Comparison of ENCODE assay signal across 24 cellular contexts in the genomic region with DNA sequence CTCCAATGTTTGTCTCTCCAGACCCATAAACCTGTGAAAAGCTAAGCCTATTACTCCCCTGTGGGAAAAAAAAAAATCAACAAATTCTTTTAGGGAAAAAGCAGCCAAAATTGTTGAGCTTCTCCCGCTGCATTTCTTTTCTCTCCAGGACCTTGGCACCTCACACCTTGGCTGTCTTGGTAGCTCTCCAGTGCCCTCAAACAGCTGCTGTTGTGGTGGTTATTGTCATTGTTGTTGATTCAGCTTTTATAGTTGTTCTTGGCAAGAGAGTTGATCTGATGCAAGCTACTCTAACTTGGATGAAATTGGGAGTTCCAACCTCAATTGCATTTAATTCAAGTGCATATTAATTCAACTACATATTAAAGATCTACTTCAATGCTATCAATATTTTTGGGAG.
DNase-seq lines count a peak whose midpoint lies in the region; ATAC-seq and TF ChIP-seq lines count a peak whose summit lies in the region.
"Had no signal": no experiment of that assay in that cellular context is flagged by ENCODE, and none has a peak within 500 bp of the region (broad histone marks: within the 10 kb centered on the region; RNA-seq: fewer than 3 reads in every experiment).

No MANE protein-coding gene starts in this region.

- CTCF ChIA-PET in mammary epithelial cell (lab: Charles Lee; ENCODE audit: low non-redundant PET): no interaction called here
- CTCF ChIA-PET in MCF 10A (lab: Yijun Ruan, JAX): interaction anchor here (0.8 to 0.9 kb wide), 2 partner anchors 25 to 540 kb away, joined by 3 read pairs; no protein-coding TSS in a partner anchor

- POLR2A ChIA-PET in MCF 10A (lab: Yijun Ruan, JAX): no interaction called here

- H3K4me1 ChIP-seq in mammary epithelial cell (ENCODE audit: insufficient read depth, low read length) (no peaks in the 10 kb centered on the region), prostate gland (replicated peaks) (no peaks in the 10 kb centered on the region), upper lobe of right lung (no peaks in the 10 kb centered on the region)
- H3K4me1 ChIP-seq: BE2C; BLaER1 treated with 17β-estradiol and CSF1 and Interleukin-3, amounts not matched to agents 10 nM and 100 nM; HAP-1 had no signal

- H3K27me3 ChIP-seq in mammary epithelial cell (ENCODE audit: insufficient read depth, low read length) (no peaks in the 10 kb centered on the region), prostate gland (replicated peaks; ENCODE audit: insufficient read depth) (no peaks in the 10 kb centered on the region), upper lobe of right lung (no peaks in the 10 kb centered on the region)
- H3K27me3 ChIP-seq: BE2C; BLaER1 treated with 17β-estradiol and CSF1 and Interleukin-3, amounts not matched to agents 10 nM and 100 nM had no signal

- no peaks in the 10 kb centered on the region for H4K20me1 ChIP-seq in mammary epithelial cell (ENCODE audit: insufficient read depth, low read length)
- H4K20me1 ChIP-seq: BLaER1 treated with 17β-estradiol and CSF1 and Interleukin-3, amounts not matched to agents 10 nM and 100 nM had no signal

- no peaks in the 10 kb centered on the region for H3K4me1 Mint-ChIP-seq in MCF 10A (ENCODE audit: insufficient read depth, unreplicated experiment)
- H3K4me1 Mint-ChIP-seq: CD14-positive monocyte; CD8-positive, alpha-beta memory T cell; GM23338 had no signal

- no peak overlapping the region for H3K4me2 ChIP-seq in mammary epithelial cell (ENCODE audit: insufficient read depth, low read depth, low read length)
- H3K4me2 ChIP-seq: BLaER1 treated with 17β-estradiol and CSF1 and Interleukin-3, amounts not matched to agents 10 nM and 100 nM; GM23338 had no signal

- no peaks in the 10 kb centered on the region for H3K36me3 ChIP-seq in mammary epithelial cell (ENCODE audit: insufficient read depth, low read length)
- no peaks in the 10 kb centered on the region for H3K36me3 ChIP-seq in prostate gland
- no peaks in the 10 kb centered on the region for H3K36me3 ChIP-seq in upper lobe of right lung
- H3K36me3 ChIP-seq: BE2C; BLaER1 treated with 17β-estradiol and CSF1 and Interleukin-3, amounts not matched to agents 10 nM and 100 nM; HAP-1 had no signal

- in situ Hi-C loops in mammary epithelial cell (cut with MboI; ENCODE audit: low sequenced_read_pairs in 2 of 2): no loop called here

- 15% methylated on average over 1 of the region's 1 CpG for WGBS in mammary epithelial cell (ENCODE audit: low coverage, missing lambda C conversion rate)
- WGBS in prostate gland: 34% methylated on average over 1 of the region's 1 CpG

- dilution Hi-C loops in mammary epithelial cell (cut with HindIII; ENCODE audit: low sequenced_read_pairs): no loop called here

- DNase-seq in mammary epithelial cell (peak; percentile 9), MCF 10A (ENCODE audit: unreplicated experiment) (no peak), NCI-H2029 (lab: John Stamatoyannopoulos, UW) (peak; percentile 4), prostate gland (ENCODE audit: low spot score) (peak; percentile 71), upper lobe of right lung (no peak), activated T-cell treated with anti-CD3 and anti-CD28 coated beads for 4 hours (no peak)
- DNase-seq: ACHN; AML-193; BE2C; CD4-positive, alpha-beta T cell; CD8-positive, alpha-beta memory T cell; DMS 273 treated with DMSO at 0.1 percent for 48 hours; DMS79; EL; GDM1; HFFc6 had no signal

- no peak overlapping the region for H2AFZ ChIP-seq in mammary epithelial cell (ENCODE audit: low read depth, low read length)
- H2AFZ ChIP-seq: GM23338 had no signal

- H3K9me3 ChIP-seq in mammary epithelial cell (replicated peaks; ENCODE audit: insufficient read depth, low read length) (peaks cover 8% of the 10 kb centered on the region), prostate gland (no peaks in the 10 kb centered on the region), upper lobe of right lung (no peaks in the 10 kb centered on the region)
- H3K9me3 ChIP-seq: BE2C; BLaER1 treated with 17β-estradiol and CSF1 and Interleukin-3, amounts not matched to agents 10 nM and 100 nM; HAP-1 had no signal

- no peak overlapping the region for H3K4me3 ChIP-seq in mammary epithelial cell (replicated peaks in 1 of 3; ENCODE audit: insufficient read depth in 1 of 3, low read depth in 2 of 3, low read length in 3 of 3)
- H3K4me3 ChIP-seq in prostate gland: no peak overlapping the region
- no peak overlapping the region for H3K4me3 ChIP-seq in upper lobe of right lung
- H3K4me3 ChIP-seq: BLaER1 treated with 17β-estradiol and CSF1 and Interleukin-3, amounts not matched to agents 10 nM and 100 nM; GM12878; GM23338; HAP-1 had no signal

- intact Hi-C loops in mammary epithelial cell (cut with micrococcal nuclease): no loop called here
- intact Hi-C loops in MCF 10A (cut with micrococcal nuclease): no loop called here
- intact Hi-C loops in prostate gland (cut with DNase I): no loop called here
- intact Hi-C loops in upper lobe of right lung (cut with DNase I): no loop called here

- no peak overlapping the region for H3K27ac Mint-ChIP-seq in MCF 10A (ENCODE audit: low read depth, unreplicated experiment)
- H3K27ac Mint-ChIP-seq: CD14-positive monocyte; CD4-positive, alpha-beta T cell; GM23338; HFFc6 had no signal

- TF ChIP-seq POLR2A in prostate gland (IDR thresholded peaks at IDR 0.05): no peak

- H3K4me3 Mint-ChIP-seq in MCF 10A (ENCODE audit: unreplicated experiment): no peak overlapping the region
- H3K4me3 Mint-ChIP-seq: CD14-positive monocyte; CD4-positive, alpha-beta T cell; CD8-positive, alpha-beta memory T cell; GM23338; HFFc6 had no signal

- H3K9ac ChIP-seq in mammary epithelial cell (ENCODE audit: insufficient read depth, low read length): no peak overlapping the region
- H3K9ac ChIP-seq: BLaER1 treated with 17β-estradiol and CSF1 and Interleukin-3, amounts not matched to agents 10 nM and 100 nM had no signal

- H3K27ac ChIP-seq in mammary epithelial cell (ENCODE audit: insufficient read depth, low read depth, low read length) (no peak overlapping the region), prostate gland (no peak overlapping the region), upper lobe of right lung (no peak overlapping the region)
- H3K27ac ChIP-seq: 22Rv1; BLaER1 treated with 17β-estradiol and CSF1 and Interleukin-3, amounts not matched to agents 10 nM and 100 nM had no signal

- no peaks in the 10 kb centered on the region for H3K27me3 Mint-ChIP-seq in MCF 10A (ENCODE audit: insufficient read depth, unreplicated experiment)
- H3K27me3 Mint-ChIP-seq: CD4-positive, alpha-beta T cell; CD8-positive, alpha-beta memory T cell had no signal

- ATAC-seq in upper lobe of right lung (no peak), GM21619 (IDR thresholded peaks at IDR 0.05; ENCODE audit: unreplicated experiment) (no peak), GM18868 (IDR thresholded peaks at IDR 0.05; ENCODE audit: unreplicated experiment) (no peak)
- ATAC-seq: GM12878, GM23338 had no signal

- no peaks in the 10 kb centered on the region for H3K79me2 ChIP-seq in mammary epithelial cell (ENCODE audit: insufficient read depth, low read length)

- peaks cover 1% of the 10 kb centered on the region for H3K36me3 Mint-ChIP-seq in MCF 10A (ENCODE audit: insufficient read depth, unreplicated experiment)
- H3K36me3 Mint-ChIP-seq: CD14-positive monocyte had no signal

- H3K9me3 Mint-ChIP-seq in MCF 10A (ENCODE audit: unreplicated experiment): peaks cover 48% of the 10 kb centered on the region

- BruUV-seq in mammary epithelial cell (replicated peaks; lab: Mats Ljungman, UMichigan) (no TSS peak), MCF 10A (replicated peaks; lab: Mats Ljungman, UMichigan) (no TSS peak)

- TF ChIP-seq CTCF in mammary epithelial cell (conservative IDR thresholded peaks at IDR 0.05 in 1 of 2, IDR thresholded peaks at IDR 0.05 in 1 of 2; ENCODE audit: extremely low read depth in 1 of 2, insufficient read depth in 1 of 2, low read depth in 1 of 2, low read length in 2 of 2) (no peak), MCF 10A (IDR thresholded peaks at IDR 0.05; ENCODE audit: unreplicated experiment) (no peak), prostate gland (IDR thresholded peaks at IDR 0.05) (no peak), upper lobe of right lung (IDR thresholded peaks at IDR 0.05) (no peak)

Comparison
In these comparisons a context has a peak if more than half of its experiments do, and no peak if none do; other contexts are left out.
1. DNase-seq: peak in mammary epithelial cell (single experiment), NCI-H2029 (single experiment) and prostate gland (single experiment); none in MCF 10A (single experiment), upper lobe of right lung (single experiment) and activated T-cell treated with anti-CD3 and anti-CD28 coated beads for 4 hours (single experiment).